ENCODE assay signal across 8 cellular contexts in genomic region chr1:247007511-247008405, GRCh38. TPM values are rescaled to one million over a fixed set of nuclear protein-coding genes. Genes with fewer than 3 reads are reported as not detected.
A peak's percentile ranks its signal among the peaks of the same experiment; 100 is the strongest.
DNase-seq lines count a peak whose midpoint lies in the region; ATAC-seq, FAIRE-seq and TF ChIP-seq lines count a peak whose summit lies in the region.

Gene ZNF695, minus strand, starts transcription at chr1:247008057. Its CDS starts 149 bp downstream, at chr1:247007908.

- ATAC-seq in HG03354 (IDR thresholded peaks at IDR 0.05; ENCODE audit: poor library complexity, severe bottlenecking, unreplicated experiment): peak; percentile 99

- peaks cover 16% of the 10 kb centered on the region for H3K4me1 Mint-ChIP-seq in CD14-positive monocyte

- H3K4me3 ChIP-seq in mononuclear cell (ENCODE audit: low read length): peak within 1 kb of the TSS; percentile 43

- peaks cover 19 to 36% (median 26%) of the 10 kb centered on the region in 3 donors for H3K27me3 Mint-ChIP-seq in CD14-positive monocyte (ENCODE audit: low read depth in 3 of 3)

- intact Hi-C loops in CD14-positive monocyte (cut with micrococcal nuclease): loop anchor here in 1 of 2 donors (10.0 kb wide), 1 partner anchor 73 kb away; the partner anchor contains the start of gene AHCTF1

- FAIRE-seq in GM19239 (lab: Jason Lieb, UNC): peak; percentile 83

- no peak for TF ChIP-seq CTCF in CD14-positive monocyte (IDR thresholded peaks at IDR 0.05)

- no peaks in the 10 kb centered on the region for H3K9me3 ChIP-seq in mononuclear cell (ENCODE audit: low read depth, low read length)

- peak; percentile 84 for DNase-seq in CD14-positive monocyte (ENCODE audit: low spot score)
- DNase-seq in GM19239 (ENCODE audit: insufficient read length, low spot score): peak; percentile 63
- peak; percentile 77 for DNase-seq in NCI-H748 treated with DMSO at 0.1 percent for 48 hours (lab: John Stamatoyannopoulos, UW)
- DNase-seq in activated CD8-positive, alpha-beta memory T cell treated with anti-CD3 and anti-CD28 coated beads for 48 hours (ENCODE audit: low read depth in 2 of 3, low spot score in 2 of 3): peak; percentile 8 to 39 (median 27)
- DNase-seq in erythroblast (lab: John Stamatoyannopoulos, UW): peak; percentile 42 to 62
- DNase-seq in stimulated activated CD8-positive, alpha-beta memory T cell treated with anti-CD3 and anti-CD28 coated beads, Interleukin-4, amount 100 ng/mL, for 1 hour (ENCODE audit: low read depth in 2 of 2, low spot score in 1 of 2): peak; percentile 3 to 9

- H3K4me3 Mint-ChIP-seq in CD14-positive monocyte: peak within 1 kb of the TSS; percentile 99

- H3K27me3 ChIP-seq in mononuclear cell (ENCODE audit: insufficient read depth, low read length): peaks cover 3% of the 10 kb centered on the region

- H3K36me3 Mint-ChIP-seq in CD14-positive monocyte: peaks cover 5% of the 10 kb centered on the region in 2 donors

- H3K9me3 Mint-ChIP-seq in CD14-positive monocyte: peaks cover 19 to 78% (median 68%) of the 10 kb centered on the region in 7 donors

- H3K27ac Mint-ChIP-seq in CD14-positive monocyte: peak within 1 kb of the TSS in 6 of 7 donors; percentile 5 to 90 (median 63)

- H3K4me1 ChIP-seq in mononuclear cell (ENCODE audit: insufficient read depth, low read length): peaks cover 15% of the 10 kb centered on the region

- peak; percentile 33 for TF ChIP-seq POLR2A in erythroblast (IDR thresholded peaks at IDR 0.05; ENCODE audit: low read length)

RNA-seq across cellular contexts. Expression of gene ZNF695, which starts in this region (rescaled TPM):
- polyA plus RNA-seq in CD14-positive monocyte: under 1 TPM in 1 of 2 donors, not detected in 1; 0.18 TPM
- total RNA-seq in mononuclear cell: 0.52 TPM

Comparison
In these comparisons a context has a peak if more than half of its experiments do, and no peak if none do; other contexts are left out.
1. Peak in every context shown above with its lines: DNase-seq, ATAC-seq and H3K4me3 ChIP-seq.
2. Peak in DNase-seq in CD14-positive monocyte; RNA of the gene not detected or under 1 TPM.
3. DNase-seq: peak in every context shown above with its lines; median percentile 84 in CD14-positive monocyte; 77 in NCI-H748 treated with DMSO at 0.1 percent for 48 hours; 63 in GM19239; 52 in erythroblast; 27 in activated CD8-positive, alpha-beta memory T cell treated with anti-CD3 and anti-CD28 coated beads for 48 hours; 6 in stimulated activated CD8-positive, alpha-beta memory T cell treated with anti-CD3 and anti-CD28 coated beads, Interleukin-4, amount 100 ng/mL, for 1 hour.